Comparison of ENCODE assay signal across 8 cellular contexts in genomic region chr17:81365601-81366585, GRCh38. TPM values are rescaled to one million over a fixed set of nuclear protein-coding genes. Genes with fewer than 3 reads are reported as not detected.
DNase-seq lines count a peak whose midpoint lies in the region; ATAC-seq and TF ChIP-seq lines count a peak whose summit lies in the region.

No MANE protein-coding gene starts in this region.

- no peaks in the 10 kb centered on the region for H4K20me1 ChIP-seq in H9 (ENCODE audit: control insufficient read depth, insufficient read depth, insufficient read length)

- no peak overlapping the region for H3K18ac ChIP-seq in H9 (ENCODE audit: insufficient read length, low read depth, low read length)

- no peak overlapping the region for H3K23ac ChIP-seq in H9 (ENCODE audit: insufficient read length, low read depth, low read length)

- H3K23me2 ChIP-seq in H9 (ENCODE audit: insufficient read length, low read depth, low read length, poor library complexity, severe bottlenecking), result no peaks in the 10 kb centered on the region

- H3K4me3 Mint-ChIP-seq in H9 (peak overlapping the region in 1 of 2 experiments; percentile 29; a peak in 1 of 5 replicates), naive B cell (peak overlapping the region in 7 of 8 donors; percentile 39 to 78 (median 62))

- DNase-seq in H9 (peak; percentile 29), NOMO-1 treated with DMSO at 0.1 percent for 48 hours (lab: John Stamatoyannopoulos, UW; ENCODE audit: unreplicated experiment) (peak; percentile 60), coronary artery (ENCODE audit: low spot score) (no peak), naive B cell (no peak), caudate nucleus (lab: John Stamatoyannopoulos, UW) (no peak), NAMALWA (ENCODE audit: low spot score) (no peak)

- H3K79me1 ChIP-seq in H9 (ENCODE audit: insufficient read depth, low read depth, low read length, poor library complexity, severe bottlenecking), result no peaks in the 10 kb centered on the region

- H3K4ac ChIP-seq in H9 (ENCODE audit: low read depth, low read length), result no peak overlapping the region

- H3K4me2 ChIP-seq in H9 (ENCODE audit: insufficient read depth, insufficient read length, low read length), result no peak overlapping the region

- no peak for TF ChIP-seq CTCF in H9 (conservative IDR thresholded peaks at IDR 0.05)
- TF ChIP-seq CTCF in coronary artery (IDR thresholded peaks at IDR 0.05), result no peak

- H2BK20ac ChIP-seq in H9 (ENCODE audit: low read depth, low read length, poor library complexity, severe bottlenecking), result no peak overlapping the region

- H3K27ac ChIP-seq in H9 (ENCODE audit: insufficient read length, low read depth, low read length) (no peak overlapping the region), coronary artery (peak overlapping the region in 1 of 2 donors; percentile 20), caudate nucleus (ENCODE audit: low read depth, low read length) (no peak overlapping the region)

- H3K9me3 ChIP-seq in H9 (ENCODE audit: control insufficient read depth, low read depth, low read length), result no peaks in the 10 kb centered on the region

- no peak overlapping the region for H2BK5ac ChIP-seq in H9 (ENCODE audit: insufficient read length, low read length)

- H3K79me2 ChIP-seq in H9 (ENCODE audit: insufficient read depth, low read length), result no peaks in the 10 kb centered on the region

- H2BK120ac ChIP-seq in H9 (ENCODE audit: low read depth, low read length, poor library complexity, severe bottlenecking), result no peak overlapping the region

- peaks cover 7 to 11% of the 10 kb centered on the region in 2 experiments for H3K4me1 Mint-ChIP-seq in H9
- peaks cover 16 to 21% (median 17%) of the 10 kb centered on the region in 3 donors for H3K4me1 Mint-ChIP-seq in naive B cell

- no peak overlapping the region for H3K9ac ChIP-seq in H9 (ENCODE audit: extremely low read depth, insufficient read length, low read length)

- H4K91ac ChIP-seq in H9 (ENCODE audit: insufficient read length, low read depth, low read length), result no peak overlapping the region

- H3K27me3 ChIP-seq in H9 (ENCODE audit: insufficient read depth, low read length), result no peaks in the 10 kb centered on the region; the same call in 1 of the 2 replicates

- no peak overlapping the region for H3K14ac ChIP-seq in H9 (ENCODE audit: insufficient read depth, low read length)

- no peak overlapping the region for H4K5ac ChIP-seq in H9 (ENCODE audit: insufficient read length, low read depth, low read length)

- H3K27ac Mint-ChIP-seq in H9 (no peak overlapping the region), naive B cell (peak overlapping the region in 3 of 6 donors; percentile 8 to 73 (median 72))

- H2BK12ac ChIP-seq in H9 (ENCODE audit: insufficient read length, low read depth, low read length), result no peak overlapping the region

- no peak overlapping the region for H2BK15ac ChIP-seq in H9 (ENCODE audit: low read depth, low read length)

- no CpG with 5 or more reads among the region's 30 CpGs for WGBS in H9 (ENCODE audit: extremely low coverage, insufficient read length, low lambda C conversion rate)

- no peak overlapping the region for H3T11ph ChIP-seq in H9 (ENCODE audit: low read length)

- H3K4me1 ChIP-seq in H9 (ENCODE audit: insufficient read depth, low read length), result no peaks in the 10 kb centered on the region

- H3K56ac ChIP-seq in H9 (ENCODE audit: insufficient read length, low read depth, low read length), result no peak overlapping the region

- H3K36me3 Mint-ChIP-seq in H9 (ENCODE audit: insufficient read depth in 1 of 3, low read depth in 3 of 3) (no peaks in the 10 kb centered on the region), naive B cell (peaks cover 0 to 9% of the 10 kb centered on the region in 2 donors)

- H3K4me3 ChIP-seq in coronary artery, result peak overlapping the region; percentile 60

- ATAC-seq in naive B cell (ENCODE audit: low read depth in 2 of 2), result peak; percentile 69 to 71
- no peak for ATAC-seq in GM19463 (IDR thresholded peaks at IDR 0.05; ENCODE audit: unreplicated experiment)
- ATAC-seq in HG02763 (IDR thresholded peaks at IDR 0.05; ENCODE audit: unreplicated experiment), result no peak

- no peak overlapping the region for H2AFZ ChIP-seq in H9 (ENCODE audit: low read length)

- no peak overlapping the region for H2AK5ac ChIP-seq in H9 (ENCODE audit: insufficient read length, low read length)

- no peak overlapping the region for H4K8ac ChIP-seq in H9 (replicated peaks; ENCODE audit: insufficient read length, low read depth, low read length)

- H3K27me3 Mint-ChIP-seq in H9 (ENCODE audit: low read depth) (peaks cover 81% of the 10 kb centered on the region), naive B cell (peaks cover 42 to 68% (median 47%) of the 10 kb centered on the region in 3 donors)

- H3K9me3 Mint-ChIP-seq in H9 (no peaks in the 10 kb centered on the region; a peak in 1 of 5 replicates), naive B cell (no peaks in the 10 kb centered on the region)

RNA-seq across cellular contexts. Expression of gene BAHCC1, which starts 29.4 kb away (rescaled TPM):
- 1.7 and 3.1 TPM in 2 replicates for total RNA-seq in H9 (2021)
- under 1 TPM in 1 of 6 donors, not detected in 5; 0.07 TPM for polyA plus RNA-seq in naive B cell (ENCODE audit: low read depth in 6 of 6)

Comparison
In these comparisons a context has a peak if more than half of its experiments do, and no peak if none do; other contexts are left out.
1. DNase-seq: peak in H9 (single experiment) and NOMO-1 treated with DMSO at 0.1 percent for 48 hours (single experiment); none in coronary artery (single experiment), naive B cell (single experiment), caudate nucleus (0 of 61) and NAMALWA (single experiment).
2. ATAC-seq: peak in naive B cell (2 of 2); none in GM19463 (single experiment) and HG02763 (single experiment).